In the genomic region with DNA sequence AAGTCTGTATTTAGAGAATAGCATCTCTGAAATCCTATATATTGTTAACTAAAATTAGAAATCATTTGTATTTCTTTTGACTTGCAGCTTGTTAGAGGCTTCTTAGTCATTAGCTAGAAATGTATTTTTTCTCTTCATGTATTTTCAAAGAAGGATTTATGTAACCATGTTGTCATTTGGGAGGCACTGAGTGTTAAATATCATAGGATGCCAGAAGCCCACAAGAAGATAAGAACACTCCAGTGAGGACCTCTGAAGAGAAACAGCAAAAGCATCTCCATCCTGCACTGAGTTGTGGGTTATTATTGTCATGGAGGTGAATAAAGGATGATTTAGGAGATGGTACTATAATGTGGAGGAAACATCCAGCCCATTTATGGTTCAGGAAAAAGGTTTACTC, we compare ENCODE assay signal across 19 cellular contexts.
DNase-seq lines count a peak whose midpoint lies in the region; TF ChIP-seq lines count a peak whose summit lies in the region.
"Had no signal": no experiment of that assay in that cellular context is flagged by ENCODE, and none has a peak within 500 bp of the region (broad histone marks: within the 10 kb centered on the region; RNA-seq: fewer than 3 reads in every experiment).

No MANE protein-coding gene starts in this region.

- DNase-seq in DMS 273 (lab: John Stamatoyannopoulos, UW; ENCODE audit: unreplicated experiment) = peak; percentile 43
- no peak for DNase-seq in DMS 273 treated with DMSO at 0.1 percent for 48 hours (lab: John Stamatoyannopoulos, UW)
- DNase-seq in NCI-H226 = peak; percentile 53
- DNase-seq in choroid plexus epithelial cell (ENCODE audit: low read depth) = peak; percentile 69
- peak; percentile 51 for DNase-seq in non-pigmented ciliary epithelial cell (ENCODE audit: low read depth)
- no peak for DNase-seq in germinal center (ENCODE audit: low spot score)
- no peak for DNase-seq in HPDE6-E6E7 (ENCODE audit: extremely low spot score)
- DNase-seq in inferior parietal cortex (ENCODE audit: extremely low spot score) = no peak
- DNase-seq: 8988T, DMS79, GDM1, GOT3, Kasumi-1, MV-4-11, NCI-H1417 treated with DMSO at 0.1 percent for 48 hours, NCI-H2081, NCI-H526 treated with DMSO at 0.1 percent for 48 hours, OCI-M1 had no signal

- H3K4me3 ChIP-seq in choroid plexus epithelial cell (ENCODE audit: low read depth, low read length) = no peak overlapping the region
- H3K4me3 ChIP-seq: SJSA1 had no signal

- TF ChIP-seq CTCF in choroid plexus epithelial cell (conservative IDR thresholded peaks at IDR 0.05; ENCODE audit: low read depth, low read length) = no peak

Comparison
In these comparisons a context has a peak if more than half of its experiments do, and no peak if none do; other contexts are left out.
1. DNase-seq: peak in DMS 273 (single experiment), NCI-H226 (single experiment), choroid plexus epithelial cell (single experiment) and non-pigmented ciliary epithelial cell (single experiment); none in DMS 273 treated with DMSO at 0.1 percent for 48 hours (single experiment), germinal center (single experiment), HPDE6-E6E7 (single experiment) and inferior parietal cortex (single experiment).